In genomic region chr10:74599676-74600075, GRCh38 we compare ENCODE assay signal across 1 cellular context.
TF ChIP-seq lines count a peak whose summit lies in the region.

No MANE protein-coding gene starts in this region.

TF ChIP-seq in K562, 482 proteins besides CTCF, POLR2A, EP300 and RAD21 (continued from another document):
- TF ChIP-seq USF1 (CRISPR knock-in tag; IDR thresholded peaks at IDR 0.05) (no peak), MAFF (IDR thresholded peaks at IDR 0.05; ENCODE audit: low read length) (peak; percentile 64; the same call in 1 of the 2 replicates), GTF2F1 (IDR thresholded peaks at IDR 0.05; ENCODE audit: low read depth, low read length) (no peak), ADNP (tag; IDR thresholded peaks at IDR 0.05) (no peak), ZBTB17 (CRISPR knock-in tag; IDR thresholded peaks at IDR 0.05) (no peak), MGA (IDR thresholded peaks at IDR 0.05) (no peak), ZNF316 (IDR thresholded peaks at IDR 0.05) (peak; percentile 94), GTF2E2 (tag; IDR thresholded peaks at IDR 0.05) (no peak), CUX1 (CRISPR knock-in tag; IDR thresholded peaks at IDR 0.05) (no peak), MITF (IDR thresholded peaks at IDR 0.05) (no peak), BCL6 (CRISPR knock-in tag; IDR thresholded peaks at IDR 0.05) (no peak), NFYB (IDR thresholded peaks at IDR 0.05; ENCODE audit: extremely low read depth, insufficient read length) (no peak), SOX6 (IDR thresholded peaks at IDR 0.05) (no peak), MAFK (IDR thresholded peaks at IDR 0.05; ENCODE audit: low read length) (peak; percentile 64; the same call in 1 of the 2 replicates), CHD1 (IDR thresholded peaks at IDR 0.05; ENCODE audit: low read length) (no peak), FOXA3 (CRISPR knock-in tag; conservative IDR thresholded peaks at IDR 0.05 in 1 of 2, IDR thresholded peaks at IDR 0.05 in 1 of 2) (no peak), GATAD2B (IDR thresholded peaks at IDR 0.05; ENCODE audit: borderline replicate concordance) (no peak), TOE1 (IDR thresholded peaks at IDR 0.05; ENCODE audit: borderline replicate concordance) (no peak), TOE1 (CRISPR knock-in tag; IDR thresholded peaks at IDR 0.05; ENCODE audit: borderline replicate concordance, low read depth) (no peak), SMARCB1 (IDR thresholded peaks at IDR 0.05; ENCODE audit: insufficient read length, low read depth) (no peak), RFX7 (CRISPR knock-in tag; IDR thresholded peaks at IDR 0.05) (no peak), SREBF1 (IDR thresholded peaks at IDR 0.05; ENCODE audit: borderline replicate concordance, low read depth, low read length) (no peak)
